8 cellular contexts compared by ENCODE assay signal in genomic region chr5:126449751-126450271, GRCh38. TPM values are rescaled to one million over a fixed set of nuclear protein-coding genes. Genes with fewer than 3 reads are reported as not detected.
DNase-seq lines count a peak whose midpoint lies in the region; ATAC-seq and TF ChIP-seq lines count a peak whose summit lies in the region.

No MANE protein-coding gene starts in this region.

- H3K36me3 Mint-ChIP-seq in Caco-2 (ENCODE audit: insufficient read depth, unreplicated experiment): peaks cover 6% of the 10 kb centered on the region

- no peak for TF ChIP-seq CTCF in Caco-2 (IDR thresholded peaks at IDR 0.05; ENCODE audit: insufficient read depth in 1 of 2, low read depth in 1 of 2, low read length in 1 of 2, severe bottlenecking in 1 of 2, unreplicated experiment in 1 of 2)

- TF ChIP-seq POLR2A in GM18526 (IDR thresholded peaks at IDR 0.05; ENCODE audit: extremely low read depth, insufficient read length): peak; percentile 25

- H3K9me3 ChIP-seq in Caco-2: no peaks in the 10 kb centered on the region

- DNase-seq in SW480 (ENCODE audit: low spot score): peak; percentile 40
- DNase-seq in amniotic epithelial cell (ENCODE audit: low read depth): peak; percentile 40
- peak; percentile 62 for DNase-seq in left kidney (ENCODE audit: low read depth, low spot score)
- peak; percentile 21 to 39 for DNase-seq in stimulated activated CD8-positive, alpha-beta memory T cell treated with anti-CD3 and anti-CD28 coated beads, Interleukin-2, amount 100 ng/mL, for 48 hours (ENCODE audit: low read depth in 2 of 2)
- DNase-seq in NCI-H345 (lab: John Stamatoyannopoulos, UW): no peak
- DNase-seq in Caco-2: no peak

- H3K4me1 ChIP-seq in Caco-2: peaks cover 11% of the 10 kb centered on the region; the same call in 1 of the 2 replicates

- ATAC-seq in HG02885 (IDR thresholded peaks at IDR 0.05; ENCODE audit: poor library complexity, unreplicated experiment): peak; percentile 84

- CTCF ChIA-PET in Caco-2 (lab: Charles Lee): no interaction called here

- H3K27me3 ChIP-seq in Caco-2 (replicated peaks; ENCODE audit: control insufficient read depth, insufficient read depth, low read length): no peaks in the 10 kb centered on the region

- H3K27ac Mint-ChIP-seq in Caco-2 (ENCODE audit: unreplicated experiment): no peak overlapping the region

- H3K27me3 Mint-ChIP-seq in Caco-2 (ENCODE audit: insufficient read depth, unreplicated experiment): no peaks in the 10 kb centered on the region

- H3K4me1 Mint-ChIP-seq in Caco-2 (ENCODE audit: low read depth, unreplicated experiment): no peaks in the 10 kb centered on the region

- H3K9me3 Mint-ChIP-seq in Caco-2 (ENCODE audit: unreplicated experiment): no peaks in the 10 kb centered on the region

- no peaks in the 10 kb centered on the region; the same call in 1 of the 2 replicates for H3K36me3 ChIP-seq in Caco-2 (ENCODE audit: control insufficient read depth, insufficient read depth, low read length)

- H3K4me3 ChIP-seq in Caco-2 (ENCODE audit: low read depth, low read length): no peak overlapping the region

- BruUV-seq in Caco-2 (replicated peaks; lab: Mats Ljungman, UMichigan): no TSS peak

- H3K4me3 Mint-ChIP-seq in Caco-2 (ENCODE audit: unreplicated experiment): no peak overlapping the region

- intact Hi-C loops in Caco-2 (cut with micrococcal nuclease; ENCODE audit: unreplicated experiment): no loop called here

- POLR2A ChIA-PET in Caco-2 (lab: Charles Lee): no interaction called here

RNA-seq across cellular contexts. Expression of gene GRAMD2B, which starts 26.6 kb away (rescaled TPM):
- total RNA-seq in Caco-2 (2022): 3.0 TPM in 2 replicates

Comparison
In these comparisons a context has a peak if more than half of its experiments do, and no peak if none do; other contexts are left out.
1. DNase-seq: peak in SW480 (single experiment), amniotic epithelial cell (single experiment), left kidney (single experiment) and stimulated activated CD8-positive, alpha-beta memory T cell treated with anti-CD3 and anti-CD28 coated beads, Interleukin-2, amount 100 ng/mL, for 48 hours (2 of 2); none in NCI-H345 (single experiment) and Caco-2 (0 of 2).